ENCODE assay signal across 1 cellular context in the genomic region with DNA sequence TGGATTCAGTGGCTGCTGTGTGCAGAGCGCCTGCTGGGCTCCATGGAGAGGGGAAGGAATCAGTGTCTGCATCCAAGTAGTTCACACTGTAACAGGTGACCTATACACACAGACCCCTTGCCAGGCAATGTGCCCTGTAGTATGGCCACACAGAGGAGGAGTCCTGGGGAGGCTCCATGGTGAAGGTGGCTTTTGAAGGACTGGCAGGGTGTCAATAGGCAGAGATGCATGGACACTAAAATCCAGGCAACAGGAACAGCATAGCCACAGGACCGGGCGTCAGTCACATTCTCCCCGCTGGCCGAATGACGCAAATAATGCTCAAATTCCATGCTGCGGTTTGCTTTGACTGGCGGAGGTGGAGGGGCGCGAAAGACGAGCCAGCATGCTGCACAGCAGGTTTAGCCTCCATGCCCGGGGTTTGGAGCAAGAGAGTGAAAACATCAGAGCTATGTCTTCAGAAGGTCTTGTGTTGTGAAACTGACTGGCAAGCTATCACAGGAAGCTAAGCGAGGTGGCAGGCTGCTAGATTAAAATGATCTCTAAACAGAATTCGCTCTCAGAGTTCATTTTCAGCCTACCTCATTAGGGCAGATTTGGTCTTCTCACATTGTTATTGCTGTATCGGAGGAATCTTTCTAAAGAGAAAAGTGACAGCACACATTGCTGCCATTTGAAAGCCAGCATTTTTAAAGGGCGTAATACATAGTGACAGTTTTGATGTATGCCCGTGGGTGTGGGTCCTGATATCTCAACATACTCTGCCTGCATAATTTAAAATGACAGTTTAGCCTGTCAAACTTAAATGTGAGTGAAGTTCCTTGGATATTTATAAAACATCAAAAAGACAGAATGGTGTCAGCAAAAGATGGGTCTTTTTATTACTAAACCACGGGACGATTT.
A peak's percentile ranks its signal among the peaks of the same experiment; 100 is the strongest.
TF ChIP-seq lines count a peak whose summit lies in the region.

No MANE protein-coding gene starts in this region.

TF ChIP-seq in HepG2, 621 proteins besides CTCF, POLR2A, EP300 and RAD21 (continued from another document and continues in another):
- TF ChIP-seq, protein P1, sequence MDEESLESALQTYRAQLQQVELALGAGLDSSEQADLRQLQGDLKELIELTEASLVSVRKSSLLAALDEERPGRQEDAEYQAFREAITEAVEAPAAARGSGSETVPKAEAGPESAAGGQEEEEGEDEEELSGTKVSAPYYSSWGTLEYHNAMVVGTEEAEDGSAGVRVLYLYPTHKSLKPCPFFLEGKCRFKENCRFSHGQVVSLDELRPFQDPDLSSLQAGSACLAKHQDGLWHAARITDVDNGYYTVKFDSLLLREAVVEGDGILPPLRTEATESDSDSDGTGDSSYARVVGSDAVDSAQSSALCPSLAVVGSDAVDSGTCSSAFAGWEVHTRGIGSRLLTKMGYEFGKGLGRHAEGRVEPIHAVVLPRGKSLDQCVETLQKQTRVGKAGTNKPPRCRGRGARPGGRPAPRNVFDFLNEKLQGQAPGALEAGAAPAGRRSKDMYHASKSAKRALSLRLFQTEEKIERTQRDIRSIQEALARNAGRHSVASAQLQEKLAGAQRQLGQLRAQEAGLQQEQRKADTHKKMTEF (CRISPR knock-in tag; IDR thresholded peaks at IDR 0.05), result peak; percentile 41; the same call in 1 of the 2 replicates
- TF ChIP-seq MXI1 (IDR thresholded peaks at IDR 0.05; ENCODE audit: borderline replicate concordance, low read depth, low read length) (peak; percentile 88; the same call in 2 of the 3 replicates), ZFYVE20 (CRISPR knock-in tag; IDR thresholded peaks at IDR 0.05; ENCODE audit: borderline replicate concordance, low read depth) (no peak), JDP2 (CRISPR knock-in tag; IDR thresholded peaks at IDR 0.05; ENCODE audit: borderline replicate concordance) (no peak), SMAD3 (CRISPR knock-in tag; IDR thresholded peaks at IDR 0.05) (peak; percentile 48; the same call in 1 of the 2 replicates), MBNL3 (CRISPR knock-in tag; conservative IDR thresholded peaks at IDR 0.05) (no peak), CEBPG (CRISPR knock-in tag; IDR thresholded peaks at IDR 0.05) (peak; percentile 76), ZNF543 (CRISPR knock-in tag; IDR thresholded peaks at IDR 0.05) (no peak), CREM (IDR thresholded peaks at IDR 0.05) (peak; percentile 45; the same call in 1 of the 2 replicates), CREM (CRISPR knock-in tag; IDR thresholded peaks at IDR 0.05) (no peak), MBD4 (IDR thresholded peaks at IDR 0.05; ENCODE audit: borderline replicate concordance, low read length) (no peak), SMAD1 (CRISPR knock-in tag; IDR thresholded peaks at IDR 0.05; ENCODE audit: borderline replicate concordance, low read depth) (no peak), RARA (CRISPR knock-in tag; IDR thresholded peaks at IDR 0.05) (no peak), PHF8 (CRISPR knock-in tag; IDR thresholded peaks at IDR 0.05) (no peak), RORA (CRISPR knock-in tag; IDR thresholded peaks at IDR 0.05) (no peak), ZFAT (CRISPR knock-in tag; conservative IDR thresholded peaks at IDR 0.05) (no peak), HNRNPLL (IDR thresholded peaks at IDR 0.05; ENCODE audit: low read depth, low read length, poor library complexity, severe bottlenecking) (peak; percentile 64), ZFP41 (CRISPR knock-in tag; IDR thresholded peaks at IDR 0.05; ENCODE audit: borderline replicate concordance) (no peak), MTF1 (CRISPR knock-in tag; IDR thresholded peaks at IDR 0.05) (no peak), RFXANK (CRISPR knock-in tag; IDR thresholded peaks at IDR 0.05) (no peak), TAF1 (CRISPR knock-in tag; IDR thresholded peaks at IDR 0.05) (peak; percentile 32; the same call in 1 of the 2 replicates), SOX5 (CRISPR knock-in tag; IDR thresholded peaks at IDR 0.05; ENCODE audit: borderline replicate concordance) (no peak), ZNF607 (CRISPR knock-in tag; IDR thresholded peaks at IDR 0.05; ENCODE audit: borderline replicate concordance) (no peak), SMAD9 (CRISPR knock-in tag; IDR thresholded peaks at IDR 0.05) (no peak), ZNF230 (CRISPR knock-in tag; IDR thresholded peaks at IDR 0.05) (no peak), ZNF24 (IDR thresholded peaks at IDR 0.05) (no peak), SKI (IDR thresholded peaks at IDR 0.05; ENCODE audit: partially characterized antibody) (no peak), ZNF598 (CRISPR knock-in tag; IDR thresholded peaks at IDR 0.05; ENCODE audit: borderline replicate concordance) (0 out of 2 replicates have a peak, but pooled peaks have one; percentile 31), ZNF841 (CRISPR knock-in tag; IDR thresholded peaks at IDR 0.05; ENCODE audit: borderline replicate concordance) (no peak), SP140L (CRISPR knock-in tag; IDR thresholded peaks at IDR 0.05; ENCODE audit: borderline replicate concordance) (no peak), ZNF335 (CRISPR knock-in tag; IDR thresholded peaks at IDR 0.05) (0 out of 2 replicates have a peak, but pooled peaks have one; percentile 42), THAP11 (CRISPR knock-in tag; IDR thresholded peaks at IDR 0.05) (peak; percentile 25; the same call in 1 of the 2 replicates), KDM6A (CRISPR knock-in tag; IDR thresholded peaks at IDR 0.05; ENCODE audit: low read depth) (0 out of 2 replicates have a peak, but pooled peaks have one; percentile 29), ZMYM4 (CRISPR knock-in tag; IDR thresholded peaks at IDR 0.05) (no peak), ZNF629 (CRISPR knock-in tag; conservative IDR thresholded peaks at IDR 0.05) (no peak), MED1 (CRISPR knock-in tag; IDR thresholded peaks at IDR 0.05) (no peak), KLF16 (CRISPR knock-in tag; IDR thresholded peaks at IDR 0.05) (no peak), GTF3A (CRISPR knock-in tag; conservative IDR thresholded peaks at IDR 0.05) (no peak), REXO4 (CRISPR knock-in tag; IDR thresholded peaks at IDR 0.05; ENCODE audit: borderline replicate concordance) (no peak), ZBTB21 (CRISPR knock-in tag; IDR thresholded peaks at IDR 0.05) (peak; percentile 82), NRL (CRISPR knock-in tag; IDR thresholded peaks at IDR 0.05; ENCODE audit: borderline replicate concordance) (no peak), ZNF382 (CRISPR knock-in tag; IDR thresholded peaks at IDR 0.05; ENCODE audit: borderline replicate concordance) (no peak), FOXJ3 (CRISPR knock-in tag; IDR thresholded peaks at IDR 0.05; ENCODE audit: borderline replicate concordance) (no peak), BHLHE40 (IDR thresholded peaks at IDR 0.05; ENCODE audit: low read length) (no peak; the same call in 1 of the 2 replicates)
- TF ChIP-seq, protein P2, sequence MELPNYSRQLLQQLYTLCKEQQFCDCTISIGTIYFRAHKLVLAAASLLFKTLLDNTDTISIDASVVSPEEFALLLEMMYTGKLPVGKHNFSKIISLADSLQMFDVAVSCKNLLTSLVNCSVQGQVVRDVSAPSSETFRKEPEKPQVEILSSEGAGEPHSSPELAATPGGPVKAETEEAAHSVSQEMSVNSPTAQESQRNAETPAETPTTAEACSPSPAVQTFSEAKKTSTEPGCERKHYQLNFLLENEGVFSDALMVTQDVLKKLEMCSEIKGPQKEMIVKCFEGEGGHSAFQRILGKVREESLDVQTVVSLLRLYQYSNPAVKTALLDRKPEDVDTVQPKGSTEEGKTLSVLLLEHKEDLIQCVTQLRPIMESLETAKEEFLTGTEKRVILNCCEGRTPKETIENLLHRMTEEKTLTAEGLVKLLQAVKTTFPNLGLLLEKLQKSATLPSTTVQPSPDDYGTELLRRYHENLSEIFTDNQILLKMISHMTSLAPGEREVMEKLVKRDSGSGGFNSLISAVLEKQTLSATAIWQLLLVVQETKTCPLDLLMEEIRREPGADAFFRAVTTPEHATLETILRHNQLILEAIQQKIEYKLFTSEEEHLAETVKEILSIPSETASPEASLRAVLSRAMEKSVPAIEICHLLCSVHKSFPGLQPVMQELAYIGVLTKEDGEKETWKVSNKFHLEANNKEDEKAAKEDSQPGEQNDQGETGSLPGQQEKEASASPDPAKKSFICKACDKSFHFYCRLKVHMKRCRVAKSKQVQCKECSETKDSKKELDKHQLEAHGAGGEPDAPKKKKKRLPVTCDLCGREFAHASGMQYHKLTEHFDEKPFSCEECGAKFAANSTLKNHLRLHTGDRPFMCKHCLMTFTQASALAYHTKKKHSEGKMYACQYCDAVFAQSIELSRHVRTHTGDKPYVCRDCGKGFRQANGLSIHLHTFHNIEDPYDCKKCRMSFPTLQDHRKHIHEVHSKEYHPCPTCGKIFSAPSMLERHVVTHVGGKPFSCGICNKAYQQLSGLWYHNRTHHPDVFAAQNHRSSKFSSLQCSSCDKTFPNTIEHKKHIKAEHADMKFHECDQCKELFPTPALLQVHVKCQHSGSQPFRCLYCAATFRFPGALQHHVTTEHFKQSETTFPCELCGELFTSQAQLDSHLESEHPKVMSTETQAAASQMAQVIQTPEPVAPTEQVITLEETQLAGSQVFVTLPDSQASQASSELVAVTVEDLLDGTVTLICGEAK (IDR thresholded peaks at IDR 0.05), result no peak
- TF ChIP-seq, protein P2 (CRISPR knock-in tag; IDR thresholded peaks at IDR 0.05), result no peak
- TF ChIP-seq, protein P3, sequence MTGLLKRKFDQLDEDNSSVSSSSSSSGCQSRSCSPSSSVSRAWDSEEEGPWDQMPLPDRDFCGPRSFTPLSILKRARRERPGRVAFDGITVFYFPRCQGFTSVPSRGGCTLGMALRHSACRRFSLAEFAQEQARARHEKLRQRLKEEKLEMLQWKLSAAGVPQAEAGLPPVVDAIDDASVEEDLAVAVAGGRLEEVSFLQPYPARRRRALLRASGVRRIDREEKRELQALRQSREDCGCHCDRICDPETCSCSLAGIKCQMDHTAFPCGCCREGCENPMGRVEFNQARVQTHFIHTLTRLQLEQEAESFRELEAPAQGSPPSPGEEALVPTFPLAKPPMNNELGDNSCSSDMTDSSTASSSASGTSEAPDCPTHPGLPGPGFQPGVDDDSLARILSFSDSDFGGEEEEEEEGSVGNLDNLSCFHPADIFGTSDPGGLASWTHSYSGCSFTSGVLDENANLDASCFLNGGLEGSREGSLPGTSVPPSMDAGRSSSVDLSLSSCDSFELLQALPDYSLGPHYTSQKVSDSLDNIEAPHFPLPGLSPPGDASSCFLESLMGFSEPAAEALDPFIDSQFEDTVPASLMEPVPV (CRISPR knock-in tag; IDR thresholded peaks at IDR 0.05), result no peak
- TF ChIP-seq, protein P4, sequence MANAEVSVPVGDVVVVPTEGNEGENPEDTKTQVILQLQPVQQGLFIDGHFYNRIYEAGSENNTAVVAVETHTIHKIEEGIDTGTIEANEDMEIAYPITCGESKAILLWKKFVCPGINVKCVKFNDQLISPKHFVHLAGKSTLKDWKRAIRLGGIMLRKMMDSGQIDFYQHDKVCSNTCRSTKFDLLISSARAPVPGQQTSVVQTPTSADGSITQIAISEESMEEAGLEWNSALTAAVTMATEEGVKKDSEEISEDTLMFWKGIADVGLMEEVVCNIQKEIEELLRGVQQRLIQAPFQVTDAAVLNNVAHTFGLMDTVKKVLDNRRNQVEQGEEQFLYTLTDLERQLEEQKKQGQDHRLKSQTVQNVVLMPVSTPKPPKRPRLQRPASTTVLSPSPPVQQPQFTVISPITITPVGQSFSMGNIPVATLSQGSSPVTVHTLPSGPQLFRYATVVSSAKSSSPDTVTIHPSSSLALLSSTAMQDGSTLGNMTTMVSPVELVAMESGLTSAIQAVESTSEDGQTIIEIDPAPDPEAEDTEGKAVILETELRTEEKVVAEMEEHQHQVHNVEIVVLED (CRISPR knock-in tag; IDR thresholded peaks at IDR 0.05; ENCODE audit: borderline replicate concordance), result peak; percentile 18; the same call in 1 of the 2 replicates
- TF ChIP-seq, protein P5, sequence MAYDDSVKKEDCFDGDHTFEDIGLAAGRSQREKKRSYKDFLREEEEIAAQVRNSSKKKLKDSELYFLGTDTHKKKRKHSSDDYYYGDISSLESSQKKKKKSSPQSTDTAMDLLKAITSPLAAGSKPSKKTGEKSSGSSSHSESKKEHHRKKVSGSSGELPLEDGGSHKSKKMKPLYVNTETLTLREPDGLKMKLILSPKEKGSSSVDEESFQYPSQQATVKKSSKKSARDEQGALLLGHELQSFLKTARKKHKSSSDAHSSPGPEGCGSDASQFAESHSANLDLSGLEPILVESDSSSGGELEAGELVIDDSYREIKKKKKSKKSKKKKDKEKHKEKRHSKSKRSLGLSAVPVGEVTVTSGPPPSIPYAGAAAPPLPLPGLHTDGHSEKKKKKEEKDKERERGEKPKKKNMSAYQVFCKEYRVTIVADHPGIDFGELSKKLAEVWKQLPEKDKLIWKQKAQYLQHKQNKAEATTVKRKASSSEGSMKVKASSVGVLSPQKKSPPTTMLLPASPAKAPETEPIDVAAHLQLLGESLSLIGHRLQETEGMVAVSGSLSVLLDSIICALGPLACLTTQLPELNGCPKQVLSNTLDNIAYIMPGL (CRISPR knock-in tag; IDR thresholded peaks at IDR 0.05; ENCODE audit: borderline replicate concordance in 1 of 2, low read depth in 1 of 2), result 0 out of 4 replicates have a peak, but pooled peaks of 1 of the 2 experiments have one; percentile 24
